In the genomic region with DNA sequence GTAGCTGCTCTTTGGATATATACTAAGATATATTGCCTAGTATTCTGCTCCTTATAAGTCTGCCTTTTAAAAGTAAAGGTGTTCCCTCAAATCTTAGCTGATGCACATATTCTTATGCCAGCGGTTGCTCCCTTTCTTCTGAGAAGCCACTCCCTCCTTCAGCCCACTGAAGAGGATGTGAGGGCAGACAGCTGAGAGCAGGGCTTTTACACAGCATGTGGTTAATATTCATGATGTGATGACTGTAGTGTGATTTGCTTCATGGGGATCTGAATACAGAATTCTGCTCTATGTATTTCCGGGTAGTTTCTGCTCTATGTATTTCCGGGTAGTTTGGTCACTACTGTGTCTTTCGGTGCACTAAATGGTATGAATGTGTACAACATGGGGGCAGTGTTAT, we compare ENCODE assay signal across 1 cellular context.
TF ChIP-seq lines count a peak whose summit lies in the region.

No MANE protein-coding gene starts in this region.

TF ChIP-seq in IMR-90, 13 proteins besides CTCF, POLR2A, EP300 and RAD21:
- TF ChIP-seq, protein P1, sequence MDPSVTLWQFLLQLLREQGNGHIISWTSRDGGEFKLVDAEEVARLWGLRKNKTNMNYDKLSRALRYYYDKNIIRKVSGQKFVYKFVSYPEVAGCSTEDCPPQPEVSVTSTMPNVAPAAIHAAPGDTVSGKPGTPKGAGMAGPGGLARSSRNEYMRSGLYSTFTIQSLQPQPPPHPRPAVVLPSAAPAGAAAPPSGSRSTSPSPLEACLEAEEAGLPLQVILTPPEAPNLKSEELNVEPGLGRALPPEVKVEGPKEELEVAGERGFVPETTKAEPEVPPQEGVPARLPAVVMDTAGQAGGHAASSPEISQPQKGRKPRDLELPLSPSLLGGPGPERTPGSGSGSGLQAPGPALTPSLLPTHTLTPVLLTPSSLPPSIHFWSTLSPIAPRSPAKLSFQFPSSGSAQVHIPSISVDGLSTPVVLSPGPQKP (IDR thresholded peaks at IDR 0.05; ENCODE audit: borderline replicate concordance, low read depth, low read length) = no peak
- no peak for TF ChIP-seq CEBPB (IDR thresholded peaks at IDR 0.05; ENCODE audit: low read depth, low read length)
- TF ChIP-seq, protein P2, sequence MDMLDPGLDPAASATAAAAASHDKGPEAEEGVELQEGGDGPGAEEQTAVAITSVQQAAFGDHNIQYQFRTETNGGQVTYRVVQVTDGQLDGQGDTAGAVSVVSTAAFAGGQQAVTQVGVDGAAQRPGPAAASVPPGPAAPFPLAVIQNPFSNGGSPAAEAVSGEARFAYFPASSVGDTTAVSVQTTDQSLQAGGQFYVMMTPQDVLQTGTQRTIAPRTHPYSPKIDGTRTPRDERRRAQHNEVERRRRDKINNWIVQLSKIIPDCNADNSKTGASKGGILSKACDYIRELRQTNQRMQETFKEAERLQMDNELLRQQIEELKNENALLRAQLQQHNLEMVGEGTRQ (IDR thresholded peaks at IDR 0.05; ENCODE audit: low read depth, low read length) = no peak
- TF ChIP-seq MAFK (IDR thresholded peaks at IDR 0.05; ENCODE audit: low read depth, low read length) = no peak
- no peak for TF ChIP-seq MXI1 (IDR thresholded peaks at IDR 0.05; ENCODE audit: borderline replicate concordance, low read depth, low read length)
- TF ChIP-seq SMC3 (IDR thresholded peaks at IDR 0.05; ENCODE audit: low read depth, low read length) = no peak
- no peak for TF ChIP-seq NFE2L2 (IDR thresholded peaks at IDR 0.05; ENCODE audit: low read depth, low read length)
- no peak for TF ChIP-seq CHD1 (IDR thresholded peaks at IDR 0.05; ENCODE audit: low read depth, low read length)
- TF ChIP-seq FOS (IDR thresholded peaks at IDR 0.05; ENCODE audit: low read depth, low read length) = no peak
- no peak for TF ChIP-seq RFX5 (IDR thresholded peaks at IDR 0.05; ENCODE audit: low read depth, low read length)
- no peak for TF ChIP-seq BHLHE40 (IDR thresholded peaks at IDR 0.05; ENCODE audit: low read depth, low read length)
